9 cellular contexts compared by ENCODE assay signal in the genomic region with DNA sequence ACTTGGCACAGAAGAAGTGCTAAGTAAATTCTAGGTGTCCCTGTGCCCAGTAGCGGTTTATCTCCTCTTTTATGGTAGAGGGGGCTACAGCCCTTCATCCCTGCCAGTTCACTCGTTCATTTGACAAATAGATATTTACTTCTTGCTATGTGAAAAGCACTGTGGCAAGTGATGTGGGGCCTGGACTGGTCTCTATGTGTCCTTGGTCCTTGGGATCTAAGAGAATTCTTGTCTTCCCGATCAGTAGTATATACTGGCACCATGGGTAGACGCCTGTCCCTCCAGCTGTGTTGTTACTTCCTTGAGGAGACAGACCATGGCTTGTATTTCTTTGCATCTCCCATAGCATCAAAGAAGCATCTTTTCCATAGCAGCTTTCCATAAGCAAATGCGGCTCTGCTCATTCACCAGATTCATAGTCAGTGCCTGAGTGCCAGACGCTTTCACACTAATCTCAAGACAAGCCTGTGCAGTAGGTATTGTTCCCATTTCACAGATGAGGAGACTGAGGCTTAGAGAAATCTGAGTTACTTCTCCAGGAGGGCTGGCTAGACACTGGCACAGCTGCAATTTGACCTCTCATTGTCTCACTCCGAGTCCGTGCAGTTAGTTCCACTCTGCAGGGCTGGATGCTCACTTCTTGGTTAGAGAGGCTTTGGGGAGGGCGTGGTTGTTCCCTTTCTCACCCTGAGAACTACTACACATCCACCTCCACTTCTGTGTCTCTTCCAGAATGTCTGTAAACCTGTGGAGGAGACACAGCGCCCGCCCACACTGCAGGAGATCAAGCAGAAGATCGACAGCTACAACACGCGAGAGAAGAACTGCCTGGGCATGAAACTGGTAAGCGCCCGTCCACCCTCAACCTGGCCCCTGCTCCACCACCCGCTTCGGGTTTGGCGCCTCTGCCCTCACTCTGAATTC. TPM values are rescaled to one million over a fixed set of nuclear protein-coding genes. Genes with fewer than 3 reads are reported as not detected.
DNase-seq lines count a peak whose midpoint lies in the region; ATAC-seq and TF ChIP-seq lines count a peak whose summit lies in the region.
"Had no signal": no experiment of that assay in that cellular context is flagged by ENCODE, and none has a peak within 500 bp of the region (broad histone marks: within the 10 kb centered on the region; RNA-seq: fewer than 3 reads in every experiment).

No MANE protein-coding gene starts in this region.

- H3K36me3 ChIP-seq in HEK293 (ENCODE audit: control insufficient read depth in 2 of 2, insufficient read depth in 1 of 2, low read length in 2 of 2), result peaks cover 0 to 46% of the 10 kb centered on the region in 2 experiments; a peak in 1 of 3 replicates
- H3K36me3 ChIP-seq in esophagus (ENCODE audit: control insufficient read depth in 2 of 2, insufficient read depth in 2 of 2, low read length in 1 of 2), result peaks cover 0 to 22% of the 10 kb centered on the region in 2 donors
- H3K36me3 ChIP-seq in SJCRH30, result no peaks in the 10 kb centered on the region; the same call in 1 of the 2 replicates

- POLR2A ChIA-PET in HEK293 (lab: Yijun Ruan, JAX), result no interaction called here

- no peaks in the 10 kb centered on the region for H3K4me1 ChIP-seq in HEK293 (ENCODE audit: control insufficient read depth, insufficient read depth, low read length)
- peaks cover 5 to 21% of the 10 kb centered on the region in 2 donors for H3K4me1 ChIP-seq in esophagus (ENCODE audit: control insufficient read depth in 2 of 2, insufficient read depth in 2 of 2, low read length in 1 of 2)
- H3K4me1 ChIP-seq in SJCRH30, result peaks cover 13% of the 10 kb centered on the region

- DNase-seq in activated CD4-positive, alpha-beta T cell treated with anti-CD3 and anti-CD28 coated beads, Interleukin-2, amount 50 U/mL, for 48 hours, result peak; percentile 67 to 77
- DNase-seq in stimulated activated CD4-positive, alpha-beta T cell treated with anti-CD3 and anti-CD28 coated beads, Interleukin-4, amount 100 ng/mL, for 1 hour, result peak; percentile 60
- DNase-seq in SJCRH30 (no peak), NK-92 (lab: John Stamatoyannopoulos, UW; ENCODE audit: unreplicated experiment) (no peak), HuH-7 (ENCODE audit: low spot score) (no peak)

- CTCF ChIA-PET in HEK293 (lab: Yijun Ruan, JAX), result interaction anchor here (0.5 to 6.8 kb wide), 32 partner anchors 7 to 885 kb away, joined by 3 to 115 read pairs (median 5); a partner anchor contains a TSS

- H3K9me3 ChIP-seq in HEK293 (ENCODE audit: control insufficient read depth, insufficient read depth, low read depth, low read length) (no peaks in the 10 kb centered on the region), esophagus (ENCODE audit: control insufficient read depth in 2 of 2, insufficient read depth in 1 of 2, low read depth in 1 of 2, low read length in 1 of 2) (no peaks in the 10 kb centered on the region), SJCRH30 (replicated peaks) (no peaks in the 10 kb centered on the region)
- H3K9me3 ChIP-seq: tibial nerve had no signal

- H3K27ac ChIP-seq in HEK293 (ENCODE audit: extremely low read depth, low read depth, low read length) (no peak overlapping the region), esophagus (ENCODE audit: low read depth in 2 of 2, low read length in 1 of 2) (peak overlapping the region; percentile 78 to 98), SJCRH30 (no peak overlapping the region)

- 58 to 59% methylated on average over 19 of the region's 19 CpGs for WGBS in esophagus, 2 donors

- no peak for ATAC-seq in GM19328 (IDR thresholded peaks at IDR 0.05; ENCODE audit: unreplicated experiment)

- no peak overlapping the region for H3K4me3 ChIP-seq in HEK293 (ENCODE audit: low read depth, low read length)
- H3K4me3 ChIP-seq in esophagus (ENCODE audit: low read depth in 1 of 2, low read length in 2 of 2), result no peak overlapping the region
- no peak overlapping the region for H3K4me3 ChIP-seq in SJCRH30
- H3K4me3 ChIP-seq: tibial nerve had no signal

- TF ChIP-seq CTCF in HEK293 (tag by site-specific recombination; IDR thresholded peaks at IDR 0.05), result no peak

- no peaks in the 10 kb centered on the region for H3K27me3 ChIP-seq in esophagus (ENCODE audit: control insufficient read depth in 1 of 2, insufficient read depth in 2 of 2, low read length in 2 of 2)
- no peaks in the 10 kb centered on the region for H3K27me3 ChIP-seq in SJCRH30
- H3K27me3 ChIP-seq: tibial nerve had no signal

TF ChIP-seq in HEK293, 187 proteins besides CTCF, POLR2A, EP300 and RAD21:
- TF ChIP-seq, protein P1, sequence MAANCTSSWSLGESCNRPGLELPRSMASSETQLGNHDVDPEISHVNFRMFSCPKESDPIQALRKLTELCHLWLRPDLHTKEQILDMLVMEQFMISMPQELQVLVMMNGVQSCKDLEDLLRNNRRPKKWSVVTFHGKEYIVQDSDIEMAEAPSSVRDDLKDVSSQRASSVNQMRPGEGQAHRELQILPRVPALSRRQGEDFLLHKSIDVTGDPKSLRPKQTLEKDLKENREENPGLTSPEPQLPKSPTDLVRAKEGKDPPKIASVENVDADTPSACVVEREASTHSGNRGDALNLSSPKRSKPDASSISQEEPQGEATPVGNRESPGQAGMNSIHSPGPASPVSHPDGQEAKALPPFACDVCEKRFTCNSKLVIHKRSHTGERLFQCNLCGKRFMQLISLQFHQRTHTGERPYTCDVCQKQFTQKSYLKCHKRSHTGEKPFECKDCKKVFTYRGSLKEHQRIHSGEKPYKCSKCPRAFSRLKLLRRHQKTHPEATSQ (tag by site-specific recombination; IDR thresholded peaks at IDR 0.05), result 0 out of 2 replicates have a peak, but pooled peaks have one; percentile 22
- TF ChIP-seq EGR2 (tag by site-specific recombination; IDR thresholded peaks at IDR 0.05; ENCODE audit: low read depth) (0 out of 2 replicates have a peak, but pooled peaks have one; percentile 23), ZNF658 (tag by site-specific recombination; IDR thresholded peaks at IDR 0.05) (no peak)
TF ChIP-seq in HEK293: peak in this region for 2.

RNA-seq across cellular contexts. Expression of a gene that starts 29.5 kb away (rescaled TPM):
- 10 to 100 TPM; 34.1 to 34.3 TPM for polyA plus RNA-seq in esophagus
- total RNA-seq in SJCRH30 (2014; rRNA removed; shearing (Covaris generic)), result 36.7 and 39.6 TPM in 2 replicates

RNA-seq across cellular contexts. Expression of a gene that starts 52.5 kb away (rescaled TPM):
- 1 to 10 TPM in 1 of 2 donors, under 1 TPM in 1; 0.77 to 1.3 TPM for polyA plus RNA-seq in esophagus
- total RNA-seq in SJCRH30 (2014; rRNA removed; shearing (Covaris generic)), result 12.7 and 14.4 TPM in 2 replicates

Comparison
In these comparisons a context has a peak if more than half of its experiments do, and no peak if none do; other contexts are left out.
1. H3K27ac ChIP-seq: peak in esophagus (2 of 2); none in HEK293 (single experiment) and SJCRH30 (single experiment).
2. DNase-seq: peak in activated CD4-positive, alpha-beta T cell treated with anti-CD3 and anti-CD28 coated beads, Interleukin-2, amount 50 U/mL, for 48 hours (2 of 2) and stimulated activated CD4-positive, alpha-beta T cell treated with anti-CD3 and anti-CD28 coated beads, Interleukin-4, amount 100 ng/mL, for 1 hour (single experiment); none in SJCRH30 (0 of 2), NK-92 (single experiment) and HuH-7 (single experiment).